Comparison of ENCODE assay signal across 1 cellular context in genomic region chr11:77819921-77820564, GRCh38.
TF ChIP-seq lines count a peak whose summit lies in the region.

No MANE protein-coding gene starts in this region.

TF ChIP-seq in HEK293, 187 proteins besides CTCF, POLR2A, EP300 and RAD21 (continued from another document):
- no peak for TF ChIP-seq ZNF223 (tag by site-specific recombination; IDR thresholded peaks at IDR 0.05)
- TF ChIP-seq ZNF664 (tag by site-specific recombination; IDR thresholded peaks at IDR 0.05): no peak
- TF ChIP-seq ZNF548 (tag by site-specific recombination; IDR thresholded peaks at IDR 0.05): no peak
- TF ChIP-seq REPIN1 (tag by site-specific recombination; IDR thresholded peaks at IDR 0.05; ENCODE audit: low read depth): no peak
- TF ChIP-seq ZNF600 (tag by site-specific recombination; IDR thresholded peaks at IDR 0.05): peak; percentile 21
